Comparison of ENCODE assay signal across 8 cellular contexts in the genomic region with DNA sequence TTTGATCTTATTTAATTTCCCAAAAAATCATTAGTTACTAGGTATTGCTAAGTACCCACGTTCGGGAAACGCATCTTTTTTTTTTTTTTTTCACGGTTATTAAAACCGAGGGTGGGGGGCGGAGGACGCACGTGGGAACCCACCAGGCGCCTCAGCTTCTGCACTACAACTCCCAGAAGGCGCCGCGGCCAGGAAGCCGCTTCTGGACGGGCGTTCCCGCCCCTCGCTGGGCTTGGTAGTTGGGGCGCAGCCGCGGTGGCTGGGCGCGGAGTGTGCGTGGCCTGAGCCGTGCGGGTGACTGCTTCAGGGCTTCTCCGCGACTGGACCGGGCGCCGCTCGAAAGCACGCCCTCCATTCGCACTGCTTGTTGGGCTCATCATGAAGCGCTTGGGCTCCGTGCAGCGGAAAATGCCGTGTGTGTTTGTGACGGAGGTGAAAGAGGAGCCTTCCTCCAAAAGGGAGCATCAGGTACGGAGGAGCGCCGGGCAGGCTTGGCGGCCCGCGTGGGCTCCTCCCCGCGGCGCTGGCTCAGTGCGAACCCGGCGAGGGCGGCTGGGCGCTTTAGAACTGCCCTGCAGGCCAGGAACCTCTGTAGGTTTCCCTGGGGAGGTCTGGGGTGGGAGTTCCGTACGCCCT. TPM values are rescaled to one million over a fixed set of nuclear protein-coding genes. Genes with fewer than 3 reads are reported as not detected.
DNase-seq lines count a peak whose midpoint lies in the region; ATAC-seq and TF ChIP-seq lines count a peak whose summit lies in the region.

No MANE protein-coding gene starts in this region.

- H3K4me2 ChIP-seq in KMS-11 = peak overlapping the region; percentile 85
- H3K4me2 ChIP-seq in fibroblast of lung (ENCODE audit: extremely low read depth, insufficient read depth, low read length) = peak overlapping the region; percentile 84

- no peaks in the 10 kb centered on the region for H3K27me3 ChIP-seq in KMS-11 (ENCODE audit: insufficient read depth, low read depth)
- no peaks in the 10 kb centered on the region for H3K27me3 ChIP-seq in Panc1 (ENCODE audit: control insufficient read depth, insufficient read depth, low read length)
- no peaks in the 10 kb centered on the region for H3K27me3 ChIP-seq in fibroblast of lung (ENCODE audit: control insufficient read depth, insufficient read depth, low read length)
- H3K27me3 ChIP-seq in naive thymus-derived CD4-positive, alpha-beta T cell (ENCODE audit: control insufficient read depth in 2 of 2, insufficient read depth in 2 of 2, low read length in 2 of 2) = no peaks in the 10 kb centered on the region

- in situ Hi-C loops in Panc1 (cut with HindIII; ENCODE audit: low pct_unique_long_range_greater_than_20kb, low sequenced_read_pairs) = no loop called here

- H3K27ac ChIP-seq in KMS-11 = peak overlapping the region; percentile 70
- peak overlapping the region; percentile 93 for H3K27ac ChIP-seq in Panc1 (ENCODE audit: low read length)
- H3K27ac ChIP-seq in fibroblast of lung (ENCODE audit: insufficient read depth, low read length) = peak overlapping the region; percentile 65
- peak overlapping the region; percentile 81 for H3K27ac ChIP-seq in naive thymus-derived CD4-positive, alpha-beta T cell (ENCODE audit: low read depth, low read length)

- peak overlapping the region; percentile 37 for H3K4me3 ChIP-seq in KMS-11 (IDR thresholded peaks at IDR 0.05; ENCODE audit: insufficient read depth, low read depth, low read length)
- peak overlapping the region; percentile 79 to 97 for H3K4me3 ChIP-seq in Panc1 (ENCODE audit: low read depth in 2 of 2, low read length in 2 of 2)
- peak overlapping the region; percentile 80 to 88 (median 86) for H3K4me3 ChIP-seq in fibroblast of lung (replicated peaks in 1 of 4; ENCODE audit: control extremely low read depth in 1 of 4, insufficient read depth in 1 of 4, low read depth in 3 of 4, low read length in 4 of 4)
- H3K4me3 ChIP-seq in naive thymus-derived CD4-positive, alpha-beta T cell (ENCODE audit: low read length) = peak overlapping the region; percentile 89

- POLR2A ChIA-PET in Panc1 (lab: Charles Lee) = no interaction called here
- POLR2A ChIA-PET in naive thymus-derived CD4-positive, alpha-beta T cell (lab: Charles Lee) = interaction anchor here (0.6 to 2.7 kb wide), 3 partner anchors 107 to 1253 kb away, joined by 3 to 14 read pairs (median 3); a partner anchor contains a TSS

- TF ChIP-seq CTCF in KMS-11 (conservative IDR thresholded peaks at IDR 0.05; ENCODE audit: low read depth, low read length) (no peak), Panc1 (IDR thresholded peaks at IDR 0.05) (no peak), fibroblast of lung (conservative IDR thresholded peaks at IDR 0.05 in 1 of 2, IDR thresholded peaks at IDR 0.05 in 1 of 2; ENCODE audit: low read depth in 1 of 2, low read length in 2 of 2) (no peak)

- H3K9ac ChIP-seq in KMS-11 (peak overlapping the region; percentile 79), fibroblast of lung (ENCODE audit: insufficient read depth, low read length) (peak overlapping the region; percentile 69)

- H3K4me1 ChIP-seq in KMS-11 (ENCODE audit: low read depth, poor library complexity, severe bottlenecking) (peaks cover 33% of the 10 kb centered on the region), Panc1 (ENCODE audit: control insufficient read depth, insufficient read depth, low read length) (peaks cover 11% of the 10 kb centered on the region), fibroblast of lung (ENCODE audit: control insufficient read depth, extremely low read depth, insufficient read depth, low read length) (peaks cover 9% of the 10 kb centered on the region)
- H3K4me1 ChIP-seq in naive thymus-derived CD4-positive, alpha-beta T cell (ENCODE audit: control insufficient read depth in 2 of 2, insufficient read depth in 2 of 2, low read length in 2 of 2) = peaks cover 14 to 19% of the 10 kb centered on the region in 2 donors

- no TSS peak for BruUV-seq in Panc1 (replicated peaks; lab: Mats Ljungman, UMichigan)

- H3K36me3 Mint-ChIP-seq in activated T-cell treated with anti-CD3 and anti-CD28 coated beads, Interleukin-2, amount 50 U/mL, for 72 hours (ENCODE audit: insufficient read depth in 2 of 2) = peaks cover 0 to 14% of the 10 kb centered on the region in 2 donors
- H3K36me3 Mint-ChIP-seq in naive thymus-derived CD4-positive, alpha-beta T cell = peaks cover 0 to 5% (median 0%) of the 10 kb centered on the region in 5 donors
- no peaks in the 10 kb centered on the region for H3K36me3 Mint-ChIP-seq in stimulated activated memory B cell treated with anti-CD40 and anti-IgM and Interleukin-4, amounts not matched to agents 10 μg/mL and 1 μg/mL and 100 μg/mL, for 72 hours

- no peaks in the 10 kb centered on the region for H3K36me3 ChIP-seq in KMS-11 (ENCODE audit: insufficient read depth)
- peaks cover 6% of the 10 kb centered on the region; the same call in 1 of the 2 replicates for H3K36me3 ChIP-seq in Panc1 (ENCODE audit: control insufficient read depth, insufficient read depth, low read length)
- H3K36me3 ChIP-seq in fibroblast of lung (ENCODE audit: control insufficient read depth, insufficient read depth, low read length) = no peaks in the 10 kb centered on the region
- peaks cover 0 to 4% (median 0%) of the 10 kb centered on the region in 3 experiments for H3K36me3 ChIP-seq in naive thymus-derived CD4-positive, alpha-beta T cell (ENCODE audit: control insufficient read depth in 2 of 3, insufficient read depth in 3 of 3, low read length in 3 of 3)

- H2AFZ ChIP-seq in KMS-11 (ENCODE audit: low read depth) (peak overlapping the region; percentile 87), fibroblast of lung (ENCODE audit: low read length) (peak overlapping the region; percentile 98)

- H3K27me3 Mint-ChIP-seq in activated T-cell treated with anti-CD3 and anti-CD28 coated beads, Interleukin-2, amount 50 U/mL, for 72 hours (ENCODE audit: low read depth) = no peaks in the 10 kb centered on the region
- H3K27me3 Mint-ChIP-seq in naive thymus-derived CD4-positive, alpha-beta T cell = no peaks in the 10 kb centered on the region
- H3K27me3 Mint-ChIP-seq in stimulated activated memory B cell treated with anti-CD40 and anti-IgM and Interleukin-4, amounts not matched to agents 10 μg/mL and 1 μg/mL and 100 μg/mL, for 72 hours = no peaks in the 10 kb centered on the region

- peaks cover 0 to 6% of the 10 kb centered on the region in 2 donors for H3K9me3 Mint-ChIP-seq in activated T-cell treated with anti-CD3 and anti-CD28 coated beads, Interleukin-2, amount 50 U/mL, for 72 hours
- peaks cover 0 to 3% (median 0%) of the 10 kb centered on the region in 11 donors for H3K9me3 Mint-ChIP-seq in naive thymus-derived CD4-positive, alpha-beta T cell
- peaks cover 5% of the 10 kb centered on the region for H3K9me3 Mint-ChIP-seq in stimulated activated memory B cell treated with anti-CD40 and anti-IgM and Interleukin-4, amounts not matched to agents 10 μg/mL and 1 μg/mL and 100 μg/mL, for 72 hours

- ATAC-seq in GM21786 (IDR thresholded peaks at IDR 0.05; ENCODE audit: unreplicated experiment) (peak; percentile 99), Panc1 (peak; percentile 100)
- peak; percentile 99 for ATAC-seq in activated T-cell treated with anti-CD3 and anti-CD28 coated beads, Interleukin-2, amount 50 U/mL, for 72 hours (replicated peaks in 1 of 2)
- ATAC-seq in naive thymus-derived CD4-positive, alpha-beta T cell = peak; percentile 99
- peak; percentile 100 for ATAC-seq in stimulated activated memory B cell treated with anti-CD40 and anti-IgM and Interleukin-4, amounts not matched to agents 10 μg/mL and 1 μg/mL and 100 μg/mL, for 72 hours

- H3K79me2 ChIP-seq in KMS-11 (ENCODE audit: insufficient read depth, low read depth) = peaks cover 44% of the 10 kb centered on the region
- H3K79me2 ChIP-seq in fibroblast of lung (ENCODE audit: control insufficient read depth, insufficient read depth, low read length) = peaks cover 33% of the 10 kb centered on the region

- CTCF ChIA-PET in Panc1 (lab: Charles Lee) = no interaction called here
- CTCF ChIA-PET in naive thymus-derived CD4-positive, alpha-beta T cell (lab: Charles Lee) = interaction anchor here (0.7 kb wide), 2 partner anchors 1251 to 1697 kb away, joined by 3 to 5 read pairs; no protein-coding TSS in a partner anchor

- peak overlapping the region; percentile 95 for H3K27ac Mint-ChIP-seq in activated T-cell treated with anti-CD3 and anti-CD28 coated beads, Interleukin-2, amount 50 U/mL, for 72 hours
- H3K27ac Mint-ChIP-seq in naive thymus-derived CD4-positive, alpha-beta T cell = peak overlapping the region; percentile 86 to 98 (median 92)
- peak overlapping the region; percentile 95 for H3K27ac Mint-ChIP-seq in stimulated activated memory B cell treated with anti-CD40 and anti-IgM and Interleukin-4, amounts not matched to agents 10 μg/mL and 1 μg/mL and 100 μg/mL, for 72 hours

- H3K4me1 Mint-ChIP-seq in activated T-cell treated with anti-CD3 and anti-CD28 coated beads, Interleukin-2, amount 50 U/mL, for 72 hours (ENCODE audit: low read depth) = peaks cover 57% of the 10 kb centered on the region
- peaks cover 22 to 64% (median 53%) of the 10 kb centered on the region in 7 donors for H3K4me1 Mint-ChIP-seq in naive thymus-derived CD4-positive, alpha-beta T cell
- peaks cover 35% of the 10 kb centered on the region for H3K4me1 Mint-ChIP-seq in stimulated activated memory B cell treated with anti-CD40 and anti-IgM and Interleukin-4, amounts not matched to agents 10 μg/mL and 1 μg/mL and 100 μg/mL, for 72 hours

- DNase-seq in DMS79 treated with DMSO at 0.1 percent for 48 hours (lab: John Stamatoyannopoulos, UW) (peak; percentile 56), Panc1 (ENCODE audit: low read depth, low spot score) (peak; percentile 28), fibroblast of lung (ENCODE audit: low read depth in 2 of 2) (peak; percentile 84 to 85)
- DNase-seq in activated T-cell treated with anti-CD3 and anti-CD28 coated beads, Interleukin-2, amount 50 U/mL, for 72 hours = peak; percentile 89 to 90
- peak; percentile 75 to 89 (median 85) for DNase-seq in naive thymus-derived CD4-positive, alpha-beta T cell

- H3K9me3 ChIP-seq in Panc1 (ENCODE audit: control insufficient read depth, insufficient read depth, low read depth, low read length) = no peaks in the 10 kb centered on the region
- no peaks in the 10 kb centered on the region for H3K9me3 ChIP-seq in fibroblast of lung (ENCODE audit: control insufficient read depth, insufficient read depth, low read depth, low read length)
- H3K9me3 ChIP-seq in naive thymus-derived CD4-positive, alpha-beta T cell (ENCODE audit: control insufficient read depth in 2 of 3, low read length in 3 of 3) = no peaks in the 10 kb centered on the region

- H3K4me3 Mint-ChIP-seq in activated T-cell treated with anti-CD3 and anti-CD28 coated beads, Interleukin-2, amount 50 U/mL, for 72 hours = peak overlapping the region; percentile 98 to 99
- H3K4me3 Mint-ChIP-seq in naive thymus-derived CD4-positive, alpha-beta T cell = peak overlapping the region; percentile 92 to 99 (median 96)
- peak overlapping the region; percentile 100 for H3K4me3 Mint-ChIP-seq in stimulated activated memory B cell treated with anti-CD40 and anti-IgM and Interleukin-4, amounts not matched to agents 10 μg/mL and 1 μg/mL and 100 μg/mL, for 72 hours

- intact Hi-C loops in Panc1 (cut with micrococcal nuclease; ENCODE audit: unreplicated experiment) = no loop called here
- intact Hi-C loops in naive thymus-derived CD4-positive, alpha-beta T cell (cut with micrococcal nuclease) = loop anchor here (1.0 kb wide), 3 partner anchors 107 to 1674 kb away; a partner anchor contains a TSS

- H4K20me1 ChIP-seq in KMS-11 (ENCODE audit: insufficient read depth) (no peaks in the 10 kb centered on the region), fibroblast of lung (ENCODE audit: control insufficient read depth, extremely low read depth, insufficient read depth, low read length) (no peaks in the 10 kb centered on the region)

RNA-seq across cellular contexts. Expression of a gene that starts 6.2 kb away (rescaled TPM):
- total RNA-seq in Panc1 (2021; ENCODE audit: unreplicated experiment) (not detected), fibroblast of lung (under 0.01 TPM in 1 of 2 replicates, not detected in the other)
- not detected for polyA plus RNA-seq in Panc1 (2012; ENCODE audit: insufficient read length)
- total RNA-seq in activated T-cell treated with anti-CD3 and anti-CD28 coated beads, Interleukin-2, amount 50 U/mL, for 72 hours = under 1 TPM; 0.12 to 0.36 TPM
- not detected in 2 replicates for polyA plus RNA-seq in fibroblast of lung
- polyA plus RNA-seq in fibroblast of lung (2012) = not detected in 2 replicates
- polyA minus RNA-seq in fibroblast of lung (ENCODE audit: low replicate concordance) = not detected in 2 replicates
- under 1 TPM in 3 of 5 experiments, not detected in 2; 0.11 to 0.16 (median 0.12) TPM for total RNA-seq in naive thymus-derived CD4-positive, alpha-beta T cell
- not detected for polyA plus RNA-seq in naive thymus-derived CD4-positive, alpha-beta T cell

Comparison
In these comparisons a context has a peak if more than half of its experiments do, and no peak if none do; other contexts are left out.
1. Peak in every context shown above with its lines: DNase-seq, ATAC-seq, H3K4me3 ChIP-seq and H3K27ac ChIP-seq.
2. DNase-seq: peak in every context shown above with its lines; median percentile 90 in activated T-cell treated with anti-CD3 and anti-CD28 coated beads, Interleukin-2, amount 50 U/mL, for 72 hours; 85 in naive thymus-derived CD4-positive, alpha-beta T cell; 84 in fibroblast of lung; 56 in DMS79 treated with DMSO at 0.1 percent for 48 hours; 28 in Panc1.
3. H3K4me3 ChIP-seq: peak in every context shown above with its lines; median percentile 89 in naive thymus-derived CD4-positive, alpha-beta T cell; 88 in Panc1; 86 in fibroblast of lung; 37 in KMS-11.